Comparison of ENCODE assay signal across 9 cellular contexts in the genomic region with DNA sequence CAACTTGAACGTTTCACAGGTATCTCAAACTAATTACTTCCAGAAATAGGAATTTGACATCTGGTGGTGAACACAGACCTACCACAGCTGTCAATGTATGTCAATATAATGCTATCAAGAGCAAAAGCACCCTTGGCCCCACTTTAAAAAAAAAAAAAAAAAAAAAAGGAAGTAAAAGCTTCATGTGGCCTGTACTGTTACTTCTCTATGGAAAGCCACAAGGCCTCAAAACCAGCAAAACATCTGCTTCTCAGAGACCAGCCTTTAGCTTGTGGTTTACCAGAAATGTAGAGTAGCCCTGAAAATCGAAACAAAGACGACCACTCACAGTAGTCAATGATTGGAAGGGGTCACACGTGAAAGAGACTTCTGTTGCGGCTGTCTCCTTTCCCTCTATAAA.
DNase-seq lines count a peak whose midpoint lies in the region; ATAC-seq and TF ChIP-seq lines count a peak whose summit lies in the region.
"Had no signal": no experiment of that assay in that cellular context is flagged by ENCODE, and none has a peak within 500 bp of the region (broad histone marks: within the 10 kb centered on the region; RNA-seq: fewer than 3 reads in every experiment).

No MANE protein-coding gene starts in this region.

- TF ChIP-seq CTCF in DOHH2 (IDR thresholded peaks at IDR 0.05; ENCODE audit: low read depth, low read length, poor library complexity, severe bottlenecking) (no peak), HL-60 (IDR thresholded peaks at IDR 0.05; ENCODE audit: insufficient read depth, low read length) (no peak), ascending aorta (IDR thresholded peaks at IDR 0.05) (no peak)

- H3K27me3 Mint-ChIP-seq in stimulated activated naive CD8-positive, alpha-beta T cell treated with anti-CD3 and anti-CD28 coated beads, Interleukin-15, Interleukin-2, amounts not matched to agents 100 ng/mL and 50 ng/mL, for 24 hours = no peaks in the 10 kb centered on the region

- H3K27ac Mint-ChIP-seq in stimulated activated naive CD8-positive, alpha-beta T cell treated with anti-CD3 and anti-CD28 coated beads, Interleukin-15, Interleukin-2, amounts not matched to agents 100 ng/mL and 50 ng/mL, for 24 hours = peak overlapping the region; percentile 76

- H3K27me3 ChIP-seq in DOHH2 (ENCODE audit: control insufficient read depth, low read length) = no peaks in the 10 kb centered on the region
- no peaks in the 10 kb centered on the region for H3K27me3 ChIP-seq in HL-60 (ENCODE audit: insufficient read depth, poor library complexity, severe bottlenecking)
- H3K27me3 ChIP-seq in ascending aorta = no peaks in the 10 kb centered on the region

- no peaks in the 10 kb centered on the region for H4K20me1 ChIP-seq in DOHH2 (ENCODE audit: control insufficient read depth, insufficient read depth, low read depth, low read length)

- H3K79me2 ChIP-seq in DOHH2 (ENCODE audit: control insufficient read depth, low read length) = peaks cover 59% of the 10 kb centered on the region

- H3K4me3 Mint-ChIP-seq in stimulated activated naive CD8-positive, alpha-beta T cell treated with anti-CD3 and anti-CD28 coated beads, Interleukin-15, Interleukin-2, amounts not matched to agents 100 ng/mL and 50 ng/mL, for 24 hours = peak overlapping the region; percentile 27

- H3K4me2 ChIP-seq in DOHH2 (ENCODE audit: low read length) = peak overlapping the region; percentile 85

- H3K4me1 ChIP-seq in DOHH2 (ENCODE audit: control insufficient read depth, low read length) (peaks cover 86% of the 10 kb centered on the region), ascending aorta (peaks cover 5 to 17% of the 10 kb centered on the region in 2 donors)

- intact Hi-C loops in ascending aorta (cut with DNase I) = loop anchor here (5.0 kb wide), 1 partner anchor 35 kb away; no protein-coding TSS in a partner anchor

- peaks cover 5% of the 10 kb centered on the region for H3K36me3 Mint-ChIP-seq in stimulated activated naive CD8-positive, alpha-beta T cell treated with anti-CD3 and anti-CD28 coated beads, Interleukin-15, Interleukin-2, amounts not matched to agents 100 ng/mL and 50 ng/mL, for 24 hours (ENCODE audit: low read depth)
- H3K36me3 Mint-ChIP-seq: brain had no signal

- H3K4me3 ChIP-seq in DOHH2 (ENCODE audit: low read length) (peak overlapping the region; percentile 66), HL-60 (replicated peaks; ENCODE audit: insufficient read depth, low read length) (no peak overlapping the region; the same call in 1 of the 2 replicates), ascending aorta (peak overlapping the region in 1 of 2 donors; percentile 17)

- DNase-seq in HL-60 (ENCODE audit: low read depth in 1 of 2, low spot score in 1 of 2) (peak; percentile 88 to 90), ascending aorta (ENCODE audit: low spot score in 2 of 2) (no peak), NCI-H69 (lab: John Stamatoyannopoulos, UW) (no peak), cortex of kidney (lab: John Stamatoyannopoulos, UW) (no peak), A172 (ENCODE audit: low spot score) (no peak)

- peaks cover 51% of the 10 kb centered on the region for H3F3A ChIP-seq in DOHH2 (ENCODE audit: control insufficient read depth, insufficient read depth)

- H3K27ac ChIP-seq in DOHH2 (ENCODE audit: low read depth, low read length) (peak overlapping the region; percentile 98), HL-60 (replicated peaks) (peak overlapping the region; percentile 93), ascending aorta (peak overlapping the region; percentile 59 to 72)

- H3K9me3 ChIP-seq in DOHH2 (ENCODE audit: control insufficient read depth, insufficient read depth, low read length) (no peaks in the 10 kb centered on the region), ascending aorta (no peaks in the 10 kb centered on the region)

- H3K9me2 ChIP-seq in DOHH2 (replicated peaks; ENCODE audit: control insufficient read depth, low read length) = no peaks in the 10 kb centered on the region

- H3K36me3 ChIP-seq in DOHH2 (ENCODE audit: control insufficient read depth, low read length) (peaks cover 31% of the 10 kb centered on the region), ascending aorta (no peaks in the 10 kb centered on the region)

- H3K4me1 Mint-ChIP-seq in stimulated activated naive CD8-positive, alpha-beta T cell treated with anti-CD3 and anti-CD28 coated beads, Interleukin-15, Interleukin-2, amounts not matched to agents 100 ng/mL and 50 ng/mL, for 24 hours (ENCODE audit: low read depth) = peaks cover 83% of the 10 kb centered on the region

- no peaks in the 10 kb centered on the region for H3K9me3 Mint-ChIP-seq in stimulated activated naive CD8-positive, alpha-beta T cell treated with anti-CD3 and anti-CD28 coated beads, Interleukin-15, Interleukin-2, amounts not matched to agents 100 ng/mL and 50 ng/mL, for 24 hours
- H3K9me3 Mint-ChIP-seq: brain had no signal

- ATAC-seq in GM19467 (IDR thresholded peaks at IDR 0.05; ENCODE audit: unreplicated experiment) = peak; percentile 61

Comparison
In these comparisons a context has a peak if more than half of its experiments do, and no peak if none do; other contexts are left out.
1. DNase-seq: peak in HL-60 (2 of 2); none in ascending aorta (0 of 2), NCI-H69 (single experiment), cortex of kidney (single experiment) and A172 (single experiment).
2. Peak in every context shown above with its lines, with median percentiles within 50 percentile points of each other: H3K27ac ChIP-seq.